Comparison of ENCODE assay signal across 9 cellular contexts in the genomic region with DNA sequence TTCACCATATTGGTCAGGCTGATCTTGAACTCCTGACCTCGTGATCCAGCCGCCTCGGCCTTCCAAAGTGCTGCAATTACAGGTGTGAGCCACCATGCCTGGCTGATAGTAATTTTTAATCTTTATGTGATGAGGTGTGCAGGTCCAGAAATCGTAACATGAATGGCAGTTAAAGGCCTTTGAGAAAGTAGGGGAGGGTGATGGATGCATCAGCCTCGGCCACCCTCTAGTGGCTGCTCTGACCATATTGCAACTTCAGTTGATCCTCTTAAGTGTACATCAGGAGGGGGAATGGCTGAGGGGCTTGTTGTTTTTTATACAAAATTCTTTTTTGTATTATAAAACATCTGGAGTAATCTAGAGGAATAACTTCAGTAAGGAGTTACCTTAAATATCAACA.
DNase-seq lines count a peak whose midpoint lies in the region; ATAC-seq and TF ChIP-seq lines count a peak whose summit lies in the region.
"Had no signal": no experiment of that assay in that cellular context is flagged by ENCODE, and none has a peak within 500 bp of the region (broad histone marks: within the 10 kb centered on the region; RNA-seq: fewer than 3 reads in every experiment).

No MANE protein-coding gene starts in this region.

- H3K27me3 Mint-ChIP-seq in CD4-positive, alpha-beta T cell = no peaks in the 10 kb centered on the region
- peaks cover 3% of the 10 kb centered on the region for H3K27me3 Mint-ChIP-seq in GM23338 (ENCODE audit: insufficient read depth, low read depth, poor library complexity)
- H3K27me3 Mint-ChIP-seq: IgD-negative memory B cell had no signal

- H3K9me2 ChIP-seq in GM23338 (ENCODE audit: insufficient read depth) = no peaks in the 10 kb centered on the region

- H3K9me3 Mint-ChIP-seq in CD4-positive, alpha-beta T cell = no peaks in the 10 kb centered on the region
- peaks cover 15% of the 10 kb centered on the region; the same call in 2 of the 3 replicates for H3K9me3 Mint-ChIP-seq in GM23338

- ATAC-seq in CD4-positive, alpha-beta T cell (ENCODE audit: poor library complexity) = no peak
- peak; percentile 82 for ATAC-seq in GM23338

- intact Hi-C loops in CD4-positive, alpha-beta T cell (cut with DNase I, micrococcal nuclease) = loop anchor here (1.0 to 5.0 kb wide), 2 partner anchors 220 to 221 kb away; no protein-coding TSS in a partner anchor

- H3K4me2 ChIP-seq in GM23338 = no peak overlapping the region

- no peak overlapping the region for H3K27ac ChIP-seq in CD4-positive, alpha-beta T cell (ENCODE audit: low read depth, low read length)
- no peak overlapping the region for H3K27ac ChIP-seq in GM23338 (ENCODE audit: low read depth)

- no peak overlapping the region for H2AFZ ChIP-seq in GM23338

- POLR2A ChIA-PET in CD4-positive, alpha-beta T cell (lab: Charles Lee) = no interaction called here

- DNase-seq in CD4-positive, alpha-beta T cell = no peak
- DNase-seq in GM23338 (ENCODE audit: low spot score) (peak; percentile 50), OCI-M1 (lab: John Stamatoyannopoulos, UW) (peak; percentile 64), dermis microvascular lymphatic vessel endothelial cell (ENCODE audit: low read depth in 2 of 2) (peak; percentile 43 to 79), midbrain (lab: John Stamatoyannopoulos, UW) (peak; percentile 43), SKM-1 (lab: John Stamatoyannopoulos, UW; ENCODE audit: unreplicated experiment) (no peak), inferior parietal cortex (ENCODE audit: extremely low spot score) (no peak)
- DNase-seq in central memory CD4-positive, alpha-beta T cell = no peak

- H3K4me1 Mint-ChIP-seq in CD4-positive, alpha-beta T cell (ENCODE audit: low read depth) = peaks cover 58% of the 10 kb centered on the region
- H3K4me1 Mint-ChIP-seq in GM23338 = peaks cover 5% of the 10 kb centered on the region; the same call in 2 of the 3 replicates

- peaks cover 33% of the 10 kb centered on the region for H3K79me2 ChIP-seq in GM23338 (replicated peaks; ENCODE audit: insufficient read depth)

- H3K4me3 ChIP-seq in GM23338 = no peak overlapping the region

- H3K36me3 Mint-ChIP-seq in CD4-positive, alpha-beta T cell (ENCODE audit: low read depth) = peaks cover 25% of the 10 kb centered on the region
- peaks cover 19% of the 10 kb centered on the region for H3K36me3 Mint-ChIP-seq in GM23338 (ENCODE audit: low read depth)

- no peak overlapping the region for H3K4me3 Mint-ChIP-seq in CD4-positive, alpha-beta T cell
- H3K4me3 Mint-ChIP-seq in GM23338 = no peak overlapping the region
- H3K4me3 Mint-ChIP-seq: IgD-negative memory B cell had no signal

- H4K20me1 ChIP-seq in GM23338 (replicated peaks; ENCODE audit: insufficient read depth) = peaks cover 38% of the 10 kb centered on the region

- CTCF ChIA-PET in CD4-positive, alpha-beta T cell (lab: Charles Lee) = no interaction called here

- no peaks in the 10 kb centered on the region for H3F3A ChIP-seq in GM23338 (replicated peaks; ENCODE audit: low read depth)

- H3K27ac Mint-ChIP-seq in CD4-positive, alpha-beta T cell = no peak overlapping the region
- no peak overlapping the region for H3K27ac Mint-ChIP-seq in GM23338
- H3K27ac Mint-ChIP-seq: IgD-negative memory B cell had no signal

- peak; percentile 24 for TF ChIP-seq CTCF in CD4-positive, alpha-beta T cell (IDR thresholded peaks at IDR 0.05)
- peak; percentile 86 to 88 for TF ChIP-seq CTCF in GM23338 (conservative IDR thresholded peaks at IDR 0.05; ENCODE audit: low read depth in 2 of 2)

- no peaks in the 10 kb centered on the region for H3K27me3 ChIP-seq in CD4-positive, alpha-beta T cell (ENCODE audit: control insufficient read depth, insufficient read depth, low read length)
- no peaks in the 10 kb centered on the region for H3K27me3 ChIP-seq in GM23338 (ENCODE audit: insufficient read depth)

- H3K4me1 ChIP-seq in GM23338 (ENCODE audit: insufficient read depth) = no peaks in the 10 kb centered on the region; the same call in 1 of the 2 replicates

- H3K9me3 ChIP-seq in CD4-positive, alpha-beta T cell (ENCODE audit: control insufficient read depth, low read length) = peaks cover 6% of the 10 kb centered on the region

- H3K36me3 ChIP-seq in GM23338 (ENCODE audit: insufficient read depth) = no peaks in the 10 kb centered on the region

TF ChIP-seq in GM23338, 12 proteins besides CTCF, POLR2A, EP300 and RAD21:
- TF ChIP-seq EZH2 (IDR thresholded peaks at IDR 0.05; ENCODE audit: low read depth, unreplicated experiment) = no peak
- TF ChIP-seq NANOG (IDR thresholded peaks at IDR 0.05; ENCODE audit: borderline replicate concordance) = no peak
- TF ChIP-seq, protein P1, sequence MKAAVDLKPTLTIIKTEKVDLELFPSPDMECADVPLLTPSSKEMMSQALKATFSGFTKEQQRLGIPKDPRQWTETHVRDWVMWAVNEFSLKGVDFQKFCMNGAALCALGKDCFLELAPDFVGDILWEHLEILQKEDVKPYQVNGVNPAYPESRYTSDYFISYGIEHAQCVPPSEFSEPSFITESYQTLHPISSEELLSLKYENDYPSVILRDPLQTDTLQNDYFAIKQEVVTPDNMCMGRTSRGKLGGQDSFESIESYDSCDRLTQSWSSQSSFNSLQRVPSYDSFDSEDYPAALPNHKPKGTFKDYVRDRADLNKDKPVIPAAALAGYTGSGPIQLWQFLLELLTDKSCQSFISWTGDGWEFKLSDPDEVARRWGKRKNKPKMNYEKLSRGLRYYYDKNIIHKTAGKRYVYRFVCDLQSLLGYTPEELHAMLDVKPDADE (IDR thresholded peaks at IDR 0.05) = no peak

Comparison
In these comparisons a context has a peak if more than half of its experiments do, and no peak if none do; other contexts are left out.
1. DNase-seq: peak in GM23338 (single experiment), OCI-M1 (single experiment), dermis microvascular lymphatic vessel endothelial cell (2 of 2) and midbrain (single experiment); none in CD4-positive, alpha-beta T cell (0 of 10), central memory CD4-positive, alpha-beta T cell (single experiment), SKM-1 (single experiment) and inferior parietal cortex (single experiment).